Comparison of ENCODE assay signal across 8 cellular contexts in genomic region chr22:31753634-31754471, GRCh38. TPM values are rescaled to one million over a fixed set of nuclear protein-coding genes. Genes with fewer than 3 reads are reported as not detected.
DNase-seq lines count a peak whose midpoint lies in the region; ATAC-seq and TF ChIP-seq lines count a peak whose summit lies in the region.

DEPDC5 (plus strand) TSS chr22:31754019; CDS start chr22:31754922, 903 bp downstream.

- peak within 1 kb of the TSS; percentile 72 to 84 (median 80) for H3K4me3 ChIP-seq in Peyer's patch
- H3K4me3 ChIP-seq in muscle layer of colon (ENCODE audit: low read depth in 1 of 2, low read length in 2 of 2), result peak within 1 kb of the TSS; percentile 77 to 84

- H3K27me3 ChIP-seq in Peyer's patch (no peaks in the 10 kb centered on the region), muscle layer of colon (ENCODE audit: control insufficient read depth in 1 of 2, insufficient read depth in 2 of 2, low read length in 2 of 2) (no peaks in the 10 kb centered on the region)

- peak; percentile 58 to 80 for TF ChIP-seq POLR2A in Peyer's patch (IDR thresholded peaks at IDR 0.05)

- H3K27ac ChIP-seq in KOPT-K1 (ENCODE audit: low read depth, low read length, poor library complexity, severe bottlenecking) (peak within 1 kb of the TSS; percentile 82), Peyer's patch (peak within 1 kb of the TSS; percentile 87 to 98 (median 96)), muscle layer of colon (ENCODE audit: low read depth, low read length) (peak within 1 kb of the TSS; percentile 89)

- peaks cover 3 to 35% (median 10%) of the 10 kb centered on the region in 4 donors for H3K4me1 ChIP-seq in Peyer's patch
- peaks cover 34% of the 10 kb centered on the region for H3K4me1 ChIP-seq in muscle layer of colon (ENCODE audit: insufficient read depth, low read length)

- H3K9me3 ChIP-seq in KOPT-K1 (ENCODE audit: insufficient read depth, low read length, poor library complexity, severe bottlenecking), result no peaks in the 10 kb centered on the region
- no peaks in the 10 kb centered on the region for H3K9me3 ChIP-seq in Peyer's patch
- H3K9me3 ChIP-seq in muscle layer of colon (ENCODE audit: low read length), result no peaks in the 10 kb centered on the region

- H3K36me3 ChIP-seq in KOPT-K1 (ENCODE audit: insufficient read depth, low read length), result peaks cover 15% of the 10 kb centered on the region; the same call in 1 of the 2 replicates
- H3K36me3 ChIP-seq in Peyer's patch, result peaks cover 0 to 8% (median 0%) of the 10 kb centered on the region in 3 donors
- H3K36me3 ChIP-seq in muscle layer of colon (ENCODE audit: insufficient read depth, low read length), result no peaks in the 10 kb centered on the region

- DNase-seq in DMS53 (lab: John Stamatoyannopoulos, UW) (peak; percentile 91), Peyer's patch (peak; percentile 94 to 99 (median 98))
- peak; percentile 97 to 99 for DNase-seq in activated T-cell treated with anti-CD3 and anti-CD28 coated beads, Interleukin-2, amount 50 U/mL, for 48 hours
- DNase-seq in stimulated activated CD8-positive, alpha-beta memory T cell treated with anti-CD3 and anti-CD28 coated beads, Interleukin-7, amount 100 ng/mL, for 24 hours (ENCODE audit: low read depth), result peak; percentile 90

- H3K9ac ChIP-seq in muscle layer of colon (ENCODE audit: low read length), result peak within 1 kb of the TSS; percentile 93

- ATAC-seq in GM21723 (IDR thresholded peaks at IDR 0.05; ENCODE audit: unreplicated experiment) (peak; percentile 67), esophagus mucosa (peak; percentile 90)

- TF ChIP-seq CTCF in Peyer's patch (IDR thresholded peaks at IDR 0.05), result no peak

RNA-seq across cellular contexts. Expression of gene DEPDC5, which starts in this region (rescaled TPM):
- total RNA-seq in Peyer's patch (10 to 100 TPM; 26.6 to 94.1 (median 38.8) TPM), esophagus mucosa (17.7 TPM)

Comparison
In these comparisons a context has a peak if more than half of its experiments do, and no peak if none do; other contexts are left out.
1. Peak in every context shown above with its lines: DNase-seq, ATAC-seq, H3K4me3 ChIP-seq and H3K27ac ChIP-seq.